1 cellular context compared by ENCODE assay signal in the genomic region with DNA sequence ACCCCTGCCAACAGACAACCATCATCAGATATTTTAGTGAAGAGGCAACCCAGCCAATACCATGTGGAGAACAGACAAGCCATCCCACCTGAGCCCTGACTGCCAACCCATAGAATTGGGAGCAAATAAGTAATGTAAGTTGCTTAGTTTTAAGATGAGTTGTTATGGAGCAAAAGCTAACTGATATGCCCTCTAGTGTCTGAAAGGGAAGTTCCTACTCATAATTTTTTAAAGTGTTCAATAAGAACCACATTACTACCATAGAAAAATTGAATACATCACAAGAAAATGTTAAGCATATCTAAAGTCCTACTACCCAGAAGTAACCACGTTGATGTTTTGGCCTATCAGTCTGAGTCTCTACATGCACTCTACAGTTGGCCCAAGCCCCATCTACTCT.
TF ChIP-seq lines count a peak whose summit lies in the region.

No MANE protein-coding gene starts in this region.

TF ChIP-seq in HCT116, 20 proteins besides CTCF, POLR2A, EP300 and RAD21 (continued from another document):
- TF ChIP-seq, protein P1, sequence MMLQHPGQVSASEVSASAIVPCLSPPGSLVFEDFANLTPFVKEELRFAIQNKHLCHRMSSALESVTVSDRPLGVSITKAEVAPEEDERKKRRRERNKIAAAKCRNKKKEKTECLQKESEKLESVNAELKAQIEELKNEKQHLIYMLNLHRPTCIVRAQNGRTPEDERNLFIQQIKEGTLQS (IDR thresholded peaks at IDR 0.05): no peak
- TF ChIP-seq EGR1 (IDR thresholded peaks at IDR 0.05; ENCODE audit: low read depth) (no peak), FOSL1 (IDR thresholded peaks at IDR 0.05; ENCODE audit: low read depth) (no peak)
